In genomic region chr4:141347738-141348524, GRCh38 we compare ENCODE assay signal across 11 cellular contexts.
DNase-seq lines count a peak whose midpoint lies in the region; ATAC-seq and TF ChIP-seq lines count a peak whose summit lies in the region.
"Had no signal": no experiment of that assay in that cellular context is flagged by ENCODE, and none has a peak within 500 bp of the region (broad histone marks: within the 10 kb centered on the region; RNA-seq: fewer than 3 reads in every experiment).

No MANE protein-coding gene starts in this region.

- no peaks in the 10 kb centered on the region for H3K36me3 Mint-ChIP-seq in MCF 10A (ENCODE audit: insufficient read depth, unreplicated experiment)

- no peak overlapping the region for H3K27ac ChIP-seq in breast epithelium
- H3K27ac ChIP-seq in upper lobe of right lung = no peak overlapping the region
- H3K27ac ChIP-seq: WERI-Rb-1 had no signal

- H3K4me3 ChIP-seq in breast epithelium (no peak overlapping the region), cardiac fibroblast (replicated peaks in 1 of 2; ENCODE audit: low read depth in 2 of 2, low read length in 2 of 2) (no peak overlapping the region), upper lobe of right lung (no peak overlapping the region), H7 (ENCODE audit: insufficient read depth, low read depth, low read length) (no peak overlapping the region)

- POLR2A ChIA-PET in MCF 10A (lab: Yijun Ruan, JAX) = interaction anchor here (1.3 to 1.6 kb wide), 2 partner anchors 19 to 510 kb away, joined by 3 to 4 read pairs; no protein-coding TSS in a partner anchor

- H3K36me3 ChIP-seq in breast epithelium (no peaks in the 10 kb centered on the region), upper lobe of right lung (no peaks in the 10 kb centered on the region), H7 (replicated peaks; ENCODE audit: control insufficient read depth, insufficient read depth, low read length) (no peaks in the 10 kb centered on the region)
- H3K36me3 ChIP-seq: WERI-Rb-1 had no signal

- ATAC-seq in HG03342 (IDR thresholded peaks at IDR 0.05; ENCODE audit: unreplicated experiment) (peak; percentile 44), upper lobe of right lung (peak; percentile 45), GM19328 (IDR thresholded peaks at IDR 0.05; ENCODE audit: unreplicated experiment) (no peak)

- H3K9me3 Mint-ChIP-seq in MCF 10A (ENCODE audit: unreplicated experiment) = no peaks in the 10 kb centered on the region

- H3K9me3 ChIP-seq in breast epithelium = no peaks in the 10 kb centered on the region
- no peaks in the 10 kb centered on the region for H3K9me3 ChIP-seq in upper lobe of right lung

- no peak for TF ChIP-seq POLR2A in breast epithelium (IDR thresholded peaks at IDR 0.05)

- intact Hi-C loops in MCF 10A (cut with micrococcal nuclease) (loop anchor here (2.0 to 10.0 kb wide), 4 partner anchors 41 to 1497 kb away; partner anchors contain the start of gene INPP4B), breast epithelium (cut with DNase I; ENCODE audit: low total_unique reads) (loop anchor here (10.0 kb wide), 1 partner anchor 463 kb away; no protein-coding TSS in a partner anchor), upper lobe of right lung (cut with DNase I) (no loop called here)

- CTCF ChIA-PET in MCF 10A (lab: Yijun Ruan, JAX) = interaction anchor here (0.6 to 3.6 kb wide), 14 partner anchors 11 to 1500 kb away, joined by 3 to 26 read pairs (median 4); no protein-coding TSS in a partner anchor

- H3K27ac Mint-ChIP-seq in MCF 10A (ENCODE audit: low read depth, unreplicated experiment) = no peak overlapping the region

- H3K4me1 Mint-ChIP-seq in MCF 10A (ENCODE audit: insufficient read depth, unreplicated experiment) = peaks cover 17% of the 10 kb centered on the region

- no peaks in the 10 kb centered on the region for H3K27me3 Mint-ChIP-seq in MCF 10A (ENCODE audit: insufficient read depth, unreplicated experiment)

- peak; percentile 46 for DNase-seq in MCF 10A (ENCODE audit: unreplicated experiment)
- DNase-seq in breast epithelium (ENCODE audit: low spot score in 2 of 2) = no peak
- DNase-seq in cardiac fibroblast (ENCODE audit: low read depth in 2 of 2) = peak; percentile 59 to 87
- DNase-seq in upper lobe of right lung = no peak
- no peak for DNase-seq in activated T-cell treated with anti-CD3 and anti-CD28 coated beads, Interleukin-2, amount 50 U/mL, for 48 hours
- no peak for DNase-seq in H7
- DNase-seq: activated gamma-delta T cell, GF-D8, WERI-Rb-1 had no signal

- H3K4me1 ChIP-seq in breast epithelium (no peaks in the 10 kb centered on the region), upper lobe of right lung (peaks cover 3% of the 10 kb centered on the region)

- no peaks in the 10 kb centered on the region for H3K27me3 ChIP-seq in breast epithelium
- H3K27me3 ChIP-seq in upper lobe of right lung = no peaks in the 10 kb centered on the region
- H3K27me3 ChIP-seq in H7 (ENCODE audit: control insufficient read depth, insufficient read depth, low read length) = no peaks in the 10 kb centered on the region; the same call in 1 of the 2 replicates

- no peak overlapping the region for H3K4me3 Mint-ChIP-seq in MCF 10A (ENCODE audit: unreplicated experiment)

- no TSS peak for BruUV-seq in MCF 10A (replicated peaks; lab: Mats Ljungman, UMichigan)

- no peak for TF ChIP-seq CTCF in MCF 10A (IDR thresholded peaks at IDR 0.05; ENCODE audit: unreplicated experiment)
- no peak for TF ChIP-seq CTCF in breast epithelium (IDR thresholded peaks at IDR 0.05)
- TF ChIP-seq CTCF in cardiac fibroblast (IDR thresholded peaks at IDR 0.05; ENCODE audit: low read depth, low read length) = no peak
- TF ChIP-seq CTCF in upper lobe of right lung (IDR thresholded peaks at IDR 0.05) = no peak

Comparison
In these comparisons a context has a peak if more than half of its experiments do, and no peak if none do; other contexts are left out.
1. DNase-seq: peak in MCF 10A (single experiment) and cardiac fibroblast (2 of 2); none in breast epithelium (0 of 2), upper lobe of right lung (single experiment), activated T-cell treated with anti-CD3 and anti-CD28 coated beads, Interleukin-2, amount 50 U/mL, for 48 hours (0 of 2) and H7 (single experiment).